10 cellular contexts compared by ENCODE assay signal in the genomic region with DNA sequence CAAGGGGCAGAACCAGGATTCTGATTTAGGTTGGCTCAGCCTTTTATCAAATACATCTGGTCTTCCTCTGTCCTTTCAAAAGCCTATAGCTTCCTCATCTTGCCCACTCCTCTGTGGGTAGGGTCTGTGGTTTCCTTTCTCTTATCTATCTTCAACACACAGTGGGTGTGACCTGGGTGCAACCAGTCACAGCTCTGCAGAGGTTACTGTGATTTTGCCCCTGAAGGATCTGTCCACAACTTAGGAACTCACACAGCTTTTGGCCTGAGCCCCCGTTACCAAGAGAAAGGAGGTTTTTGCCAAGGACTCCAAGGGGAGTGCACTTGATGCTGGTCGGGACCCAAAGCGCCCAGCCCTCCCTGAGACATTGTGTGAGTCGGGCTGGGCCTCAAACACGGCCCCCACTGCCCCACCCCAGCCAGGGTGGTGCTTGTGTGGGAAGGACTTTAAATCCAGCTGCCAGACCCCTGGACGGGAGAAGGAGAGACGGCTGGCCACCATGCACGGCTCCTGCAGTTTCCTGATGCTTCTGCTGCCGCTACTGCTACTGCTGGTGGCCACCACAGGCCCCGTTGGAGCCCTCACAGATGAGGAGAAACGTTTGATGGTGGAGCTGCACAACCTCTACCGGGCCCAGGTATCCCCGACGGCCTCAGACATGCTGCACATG. TPM values are rescaled to one million over a fixed set of nuclear protein-coding genes. Genes with fewer than 3 reads are reported as not detected.
A peak's percentile ranks its signal among the peaks of the same experiment; 100 is the strongest.
DNase-seq lines count a peak whose midpoint lies in the region; ATAC-seq, FAIRE-seq and TF ChIP-seq lines count a peak whose summit lies in the region.
"Had no signal": no experiment of that assay in that cellular context is flagged by ENCODE, and none has a peak within 500 bp of the region (broad histone marks: within the 10 kb centered on the region; RNA-seq: fewer than 3 reads in every experiment).

A gene with protein sequence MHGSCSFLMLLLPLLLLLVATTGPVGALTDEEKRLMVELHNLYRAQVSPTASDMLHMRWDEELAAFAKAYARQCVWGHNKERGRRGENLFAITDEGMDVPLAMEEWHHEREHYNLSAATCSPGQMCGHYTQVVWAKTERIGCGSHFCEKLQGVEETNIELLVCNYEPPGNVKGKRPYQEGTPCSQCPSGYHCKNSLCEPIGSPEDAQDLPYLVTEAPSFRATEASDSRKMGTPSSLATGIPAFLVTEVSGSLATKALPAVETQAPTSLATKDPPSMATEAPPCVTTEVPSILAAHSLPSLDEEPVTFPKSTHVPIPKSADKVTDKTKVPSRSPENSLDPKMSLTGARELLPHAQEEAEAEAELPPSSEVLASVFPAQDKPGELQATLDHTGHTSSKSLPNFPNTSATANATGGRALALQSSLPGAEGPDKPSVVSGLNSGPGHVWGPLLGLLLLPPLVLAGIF (plus strand): TSS at position 477 of the 670 bp plus-strand sequence. CDS start 23 bp downstream, at position 500.

- H3K9ac ChIP-seq in SU-DHL-6 (ENCODE audit: low read length), result peak within 1 kb of the TSS; percentile 37

- peak within 1 kb of the TSS; percentile 3 for H3K4me3 Mint-ChIP-seq in endothelial cell (ENCODE audit: unreplicated experiment)
- H3K4me3 Mint-ChIP-seq: nephron had no signal

- no peaks in the 10 kb centered on the region for H4K20me1 ChIP-seq in SU-DHL-6 (ENCODE audit: low read depth, low read length)

- no peak for FAIRE-seq in pancreas (lab: Jason Lieb, UNC)

- H3K4me1 Mint-ChIP-seq in endothelial cell (ENCODE audit: unreplicated experiment), result peaks cover 41% of the 10 kb centered on the region

- H3K36me3 ChIP-seq in SU-DHL-6 (ENCODE audit: low read length), result no peaks in the 10 kb centered on the region
- no peaks in the 10 kb centered on the region for H3K36me3 ChIP-seq in pancreas

- no peaks in the 10 kb centered on the region for H3K4me1 ChIP-seq in pancreas

- H3K79me2 ChIP-seq in SU-DHL-6 (ENCODE audit: insufficient read depth, low read length), result no peaks in the 10 kb centered on the region

- H3K9me3 ChIP-seq in SU-DHL-6 (ENCODE audit: insufficient read depth, low read length) (no peaks in the 10 kb centered on the region), pancreas (no peaks in the 10 kb centered on the region)

- H3K27ac Mint-ChIP-seq in endothelial cell (ENCODE audit: unreplicated experiment), result no peak within 1 kb of the TSS
- H3K27ac Mint-ChIP-seq: nephron had no signal

- intact Hi-C loops in posterior vena cava (cut with DNase I), result no loop called here
- intact Hi-C loops in pancreas (cut with DNase I), result no loop called here

- ATAC-seq in pancreas, result no peak

- WGBS in pancreas, 2 donors, result 80 to 82% methylated on average over 14 of the region's 14 CpGs

- H3K27me3 ChIP-seq in SU-DHL-6 (ENCODE audit: low read length) (no peaks in the 10 kb centered on the region), pancreas (no peaks in the 10 kb centered on the region)

- TF ChIP-seq CTCF in SU-DHL-6 (IDR thresholded peaks at IDR 0.05; ENCODE audit: insufficient read depth, low read length, poor library complexity, severe bottlenecking) (no peak), endothelial cell (IDR thresholded peaks at IDR 0.05; ENCODE audit: unreplicated experiment) (no peak), pancreas (IDR thresholded peaks at IDR 0.05) (no peak)

- H3K27me3 Mint-ChIP-seq in endothelial cell (ENCODE audit: unreplicated experiment), result peaks cover 7% of the 10 kb centered on the region

- H3K4me3 ChIP-seq in SU-DHL-6 (ENCODE audit: insufficient read depth, low read length, poor library complexity, severe bottlenecking) (peak within 1 kb of the TSS; percentile 24), pancreas (no peak within 1 kb of the TSS)

- H3K4me2 ChIP-seq in SU-DHL-6 (ENCODE audit: low read depth, low read length, poor library complexity, severe bottlenecking), result peak within 1 kb of the TSS; percentile 53

- H3K27ac ChIP-seq in SU-DHL-6 (ENCODE audit: low read depth, low read length) (peak within 1 kb of the TSS; percentile 58), pancreas (no peak within 1 kb of the TSS)

- H3K9me3 Mint-ChIP-seq in endothelial cell (ENCODE audit: unreplicated experiment), result no peaks in the 10 kb centered on the region
- H3K9me3 Mint-ChIP-seq: nephron had no signal

- H2AFZ ChIP-seq in SU-DHL-6 (ENCODE audit: low read depth, low read length, severe bottlenecking), result no peak within 1 kb of the TSS

- DNase-seq in GF-D8 (lab: John Stamatoyannopoulos, UW), result peak; percentile 97
- DNase-seq in endothelial cell (ENCODE audit: low spot score), result no peak
- peak; percentile 83 for DNase-seq in posterior vena cava (ENCODE audit: low spot score)
- DNase-seq in pancreas, result no peak
- DNase-seq in NCI-H69 (lab: John Stamatoyannopoulos, UW), result no peak
- DNase-seq in effector CD4-positive, alpha-beta T cell, result no peak
- DNase-seq in NCI-H2081 (lab: John Stamatoyannopoulos, UW), result no peak
- DNase-seq: IMR-90 had no signal

- peaks cover 3% of the 10 kb centered on the region; the same call in 1 of the 2 replicates for H3F3A ChIP-seq in SU-DHL-6 (ENCODE audit: insufficient read depth)

- no peaks in the 10 kb centered on the region for H3K36me3 Mint-ChIP-seq in endothelial cell (ENCODE audit: low read depth, unreplicated experiment)

- H3K9me2 ChIP-seq in SU-DHL-6 (replicated peaks; ENCODE audit: insufficient read depth, low read length), result no peaks in the 10 kb centered on the region

RNA-seq across cellular contexts. Expression of the gene that starts here (rescaled TPM):
- total RNA-seq in endothelial cell (ENCODE audit: unreplicated experiment) (20.5 TPM), posterior vena cava (100 to 1,000 TPM in 1 of 2 donors, 10 to 100 TPM in 1; 51.4 to 221 TPM), pancreas (1 to 10 TPM in 2 of 6 donors, under 1 TPM in 4; 0.23 to 6.9 (median 0.72) TPM)
- polyA plus RNA-seq in pancreas, result 1 to 10 TPM; 3.0 to 7.3 TPM
- total RNA-seq: IMR-90 had no signal

Comparison
In these comparisons a context has a peak if more than half of its experiments do, and no peak if none do; other contexts are left out.
1. DNase-seq: peak in GF-D8 (single experiment) and posterior vena cava (single experiment); none in endothelial cell (single experiment), pancreas (0 of 6), NCI-H69 (single experiment), effector CD4-positive, alpha-beta T cell (single experiment) and NCI-H2081 (0 of 2).